Comparison of ENCODE assay signal across 1 cellular context in genomic region chr19:6379744-6380143, GRCh38.
TF ChIP-seq lines count a peak whose summit lies in the region.

No MANE protein-coding gene starts in this region.

TF ChIP-seq in HepG2, 621 proteins besides CTCF, POLR2A, EP300 and RAD21:
- TF ChIP-seq CC2D1A (CRISPR knock-in tag; IDR thresholded peaks at IDR 0.05) (no peak), ZFP82 (CRISPR knock-in tag; IDR thresholded peaks at IDR 0.05; ENCODE audit: borderline replicate concordance) (0 out of 2 replicates have a peak, but pooled peaks have one; percentile 60)
